Comparison of ENCODE assay signal across 1 cellular context in genomic region chr1:21935393-21935804, GRCh38.
TF ChIP-seq lines count a peak whose summit lies in the region.

No MANE protein-coding gene starts in this region.

TF ChIP-seq in HepG2, 621 proteins besides CTCF, POLR2A, EP300 and RAD21 (continues in another document):
- TF ChIP-seq ZFP82 (CRISPR knock-in tag; IDR thresholded peaks at IDR 0.05; ENCODE audit: borderline replicate concordance): no peak
- TF ChIP-seq, protein P1, sequence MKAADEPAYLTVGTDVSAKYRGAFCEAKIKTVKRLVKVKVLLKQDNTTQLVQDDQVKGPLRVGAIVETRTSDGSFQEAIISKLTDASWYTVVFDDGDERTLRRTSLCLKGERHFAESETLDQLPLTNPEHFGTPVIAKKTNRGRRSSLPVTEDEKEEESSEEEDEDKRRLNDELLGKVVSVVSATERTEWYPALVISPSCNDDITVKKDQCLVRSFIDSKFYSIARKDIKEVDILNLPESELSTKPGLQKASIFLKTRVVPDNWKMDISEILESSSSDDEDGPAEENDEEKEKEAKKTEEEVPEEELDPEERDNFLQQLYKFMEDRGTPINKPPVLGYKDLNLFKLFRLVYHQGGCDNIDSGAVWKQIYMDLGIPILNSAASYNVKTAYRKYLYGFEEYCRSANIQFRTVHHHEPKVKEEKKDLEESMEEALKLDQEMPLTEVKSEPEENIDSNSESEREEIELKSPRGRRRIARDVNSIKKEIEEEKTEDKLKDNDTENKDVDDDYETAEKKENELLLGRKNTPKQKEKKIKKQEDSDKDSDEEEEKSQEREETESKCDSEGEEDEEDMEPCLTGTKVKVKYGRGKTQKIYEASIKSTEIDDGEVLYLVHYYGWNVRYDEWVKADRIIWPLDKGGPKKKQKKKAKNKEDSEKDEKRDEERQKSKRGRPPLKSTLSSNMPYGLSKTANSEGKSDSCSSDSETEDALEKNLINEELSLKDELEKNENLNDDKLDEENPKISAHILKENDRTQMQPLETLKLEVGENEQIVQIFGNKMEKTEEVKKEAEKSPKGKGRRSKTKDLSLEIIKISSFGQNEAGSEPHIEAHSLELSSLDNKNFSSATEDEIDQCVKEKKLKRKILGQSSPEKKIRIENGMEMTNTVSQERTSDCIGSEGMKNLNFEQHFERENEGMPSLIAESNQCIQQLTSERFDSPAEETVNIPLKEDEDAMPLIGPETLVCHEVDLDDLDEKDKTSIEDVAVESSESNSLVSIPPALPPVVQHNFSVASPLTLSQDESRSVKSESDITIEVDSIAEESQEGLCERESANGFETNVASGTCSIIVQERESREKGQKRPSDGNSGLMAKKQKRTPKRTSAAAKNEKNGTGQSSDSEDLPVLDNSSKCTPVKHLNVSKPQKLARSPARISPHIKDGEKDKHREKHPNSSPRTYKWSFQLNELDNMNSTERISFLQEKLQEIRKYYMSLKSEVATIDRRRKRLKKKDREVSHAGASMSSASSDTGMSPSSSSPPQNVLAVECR (CRISPR knock-in tag; IDR thresholded peaks at IDR 0.05; ENCODE audit: borderline replicate concordance): no peak
- no peak for TF ChIP-seq ARNT2 (CRISPR knock-in tag; IDR thresholded peaks at IDR 0.05; ENCODE audit: low read depth)
- TF ChIP-seq ZNF275 (CRISPR knock-in tag; IDR thresholded peaks at IDR 0.05; ENCODE audit: borderline replicate concordance): no peak
- TF ChIP-seq, protein P2, sequence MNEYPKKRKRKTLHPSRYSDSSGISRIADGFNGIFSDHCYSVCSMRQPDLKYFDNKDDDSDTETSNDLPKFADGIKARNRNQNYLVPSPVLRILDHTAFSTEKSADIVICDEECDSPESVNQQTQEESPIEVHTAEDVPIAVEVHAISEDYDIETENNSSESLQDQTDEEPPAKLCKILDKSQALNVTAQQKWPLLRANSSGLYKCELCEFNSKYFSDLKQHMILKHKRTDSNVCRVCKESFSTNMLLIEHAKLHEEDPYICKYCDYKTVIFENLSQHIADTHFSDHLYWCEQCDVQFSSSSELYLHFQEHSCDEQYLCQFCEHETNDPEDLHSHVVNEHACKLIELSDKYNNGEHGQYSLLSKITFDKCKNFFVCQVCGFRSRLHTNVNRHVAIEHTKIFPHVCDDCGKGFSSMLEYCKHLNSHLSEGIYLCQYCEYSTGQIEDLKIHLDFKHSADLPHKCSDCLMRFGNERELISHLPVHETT (CRISPR knock-in tag; conservative IDR thresholded peaks at IDR 0.05): no peak
- peak; percentile 88 for TF ChIP-seq TEAD3 (CRISPR knock-in tag; optimal IDR thresholded peaks at IDR 0.05; ENCODE audit: borderline replicate concordance)
- no peak for TF ChIP-seq FIP1L1 (IDR thresholded peaks at IDR 0.05; ENCODE audit: borderline replicate concordance, insufficient read depth, low read depth, low read length)
- peak; percentile 65; the same call in 1 of the 2 replicates for TF ChIP-seq RARA (CRISPR knock-in tag; IDR thresholded peaks at IDR 0.05)
- no peak for TF ChIP-seq BRCA1 (CRISPR knock-in tag; IDR thresholded peaks at IDR 0.05)
- peak; percentile 99 for TF ChIP-seq ZKSCAN1 (IDR thresholded peaks at IDR 0.05; ENCODE audit: low read length)
- 0 out of 2 replicates have a peak, but pooled peaks have one; percentile 7 for TF ChIP-seq FOSL2 (CRISPR knock-in tag; IDR thresholded peaks at IDR 0.05)
- TF ChIP-seq ZNF274 (CRISPR knock-in tag; IDR thresholded peaks at IDR 0.05): no peak
- no peak for TF ChIP-seq ZNF777 (CRISPR knock-in tag; IDR thresholded peaks at IDR 0.05)
- TF ChIP-seq NFKB2 (CRISPR knock-in tag; IDR thresholded peaks at IDR 0.05; ENCODE audit: borderline replicate concordance): 0 out of 2 replicates have a peak, but pooled peaks have one; percentile 36
- TF ChIP-seq MTF2 (CRISPR knock-in tag; IDR thresholded peaks at IDR 0.05; ENCODE audit: borderline replicate concordance): no peak
- no peak for TF ChIP-seq SNAI1 (CRISPR knock-in tag; IDR thresholded peaks at IDR 0.05; ENCODE audit: borderline replicate concordance)
- TF ChIP-seq YEATS2 (CRISPR knock-in tag; IDR thresholded peaks at IDR 0.05; ENCODE audit: borderline replicate concordance): no peak
- no peak for TF ChIP-seq ELF3 (CRISPR knock-in tag; IDR thresholded peaks at IDR 0.05)
- peak; percentile 32; the same call in 1 of the 2 replicates for TF ChIP-seq PITX1 (CRISPR knock-in tag; IDR thresholded peaks at IDR 0.05)
- TF ChIP-seq, protein P3, sequence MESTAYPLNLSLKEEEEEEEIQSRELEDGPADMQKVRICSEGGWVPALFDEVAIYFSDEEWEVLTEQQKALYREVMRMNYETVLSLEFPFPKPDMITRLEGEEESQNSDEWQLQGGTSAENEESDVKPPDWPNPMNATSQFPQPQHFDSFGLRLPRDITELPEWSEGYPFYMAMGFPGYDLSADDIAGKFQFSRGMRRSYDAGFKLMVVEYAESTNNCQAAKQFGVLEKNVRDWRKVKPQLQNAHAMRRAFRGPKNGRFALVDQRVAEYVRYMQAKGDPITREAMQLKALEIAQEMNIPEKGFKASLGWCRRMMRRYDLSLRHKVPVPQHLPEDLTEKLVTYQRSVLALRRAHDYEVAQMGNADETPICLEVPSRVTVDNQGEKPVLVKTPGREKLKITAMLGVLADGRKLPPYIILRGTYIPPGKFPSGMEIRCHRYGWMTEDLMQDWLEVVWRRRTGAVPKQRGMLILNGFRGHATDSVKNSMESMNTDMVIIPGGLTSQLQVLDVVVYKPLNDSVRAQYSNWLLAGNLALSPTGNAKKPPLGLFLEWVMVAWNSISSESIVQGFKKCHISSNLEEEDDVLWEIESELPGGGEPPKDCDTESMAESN (CRISPR knock-in tag; conservative IDR thresholded peaks at IDR 0.05): 0 out of 2 replicates have a peak, but pooled peaks have one; percentile 26
- no peak for TF ChIP-seq PAF1 (CRISPR knock-in tag; IDR thresholded peaks at IDR 0.05)
- TF ChIP-seq, protein P4, sequence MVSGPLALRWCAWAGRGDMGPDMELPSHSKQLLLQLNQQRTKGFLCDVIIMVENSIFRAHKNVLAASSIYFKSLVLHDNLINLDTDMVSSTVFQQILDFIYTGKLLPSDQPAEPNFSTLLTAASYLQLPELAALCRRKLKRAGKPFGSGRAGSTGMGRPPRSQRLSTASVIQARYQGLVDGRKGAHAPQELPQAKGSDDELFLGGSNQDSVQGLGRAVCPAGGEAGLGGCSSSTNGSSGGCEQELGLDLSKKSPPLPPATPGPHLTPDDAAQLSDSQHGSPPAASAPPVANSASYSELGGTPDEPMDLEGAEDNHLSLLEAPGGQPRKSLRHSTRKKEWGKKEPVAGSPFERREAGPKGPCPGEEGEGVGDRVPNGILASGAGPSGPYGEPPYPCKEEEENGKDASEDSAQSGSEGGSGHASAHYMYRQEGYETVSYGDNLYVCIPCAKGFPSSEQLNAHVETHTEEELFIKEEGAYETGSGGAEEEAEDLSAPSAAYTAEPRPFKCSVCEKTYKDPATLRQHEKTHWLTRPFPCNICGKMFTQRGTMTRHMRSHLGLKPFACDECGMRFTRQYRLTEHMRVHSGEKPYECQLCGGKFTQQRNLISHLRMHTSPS (CRISPR knock-in tag; IDR thresholded peaks at IDR 0.05; ENCODE audit: low read depth): no peak
- TF ChIP-seq, protein P5, sequence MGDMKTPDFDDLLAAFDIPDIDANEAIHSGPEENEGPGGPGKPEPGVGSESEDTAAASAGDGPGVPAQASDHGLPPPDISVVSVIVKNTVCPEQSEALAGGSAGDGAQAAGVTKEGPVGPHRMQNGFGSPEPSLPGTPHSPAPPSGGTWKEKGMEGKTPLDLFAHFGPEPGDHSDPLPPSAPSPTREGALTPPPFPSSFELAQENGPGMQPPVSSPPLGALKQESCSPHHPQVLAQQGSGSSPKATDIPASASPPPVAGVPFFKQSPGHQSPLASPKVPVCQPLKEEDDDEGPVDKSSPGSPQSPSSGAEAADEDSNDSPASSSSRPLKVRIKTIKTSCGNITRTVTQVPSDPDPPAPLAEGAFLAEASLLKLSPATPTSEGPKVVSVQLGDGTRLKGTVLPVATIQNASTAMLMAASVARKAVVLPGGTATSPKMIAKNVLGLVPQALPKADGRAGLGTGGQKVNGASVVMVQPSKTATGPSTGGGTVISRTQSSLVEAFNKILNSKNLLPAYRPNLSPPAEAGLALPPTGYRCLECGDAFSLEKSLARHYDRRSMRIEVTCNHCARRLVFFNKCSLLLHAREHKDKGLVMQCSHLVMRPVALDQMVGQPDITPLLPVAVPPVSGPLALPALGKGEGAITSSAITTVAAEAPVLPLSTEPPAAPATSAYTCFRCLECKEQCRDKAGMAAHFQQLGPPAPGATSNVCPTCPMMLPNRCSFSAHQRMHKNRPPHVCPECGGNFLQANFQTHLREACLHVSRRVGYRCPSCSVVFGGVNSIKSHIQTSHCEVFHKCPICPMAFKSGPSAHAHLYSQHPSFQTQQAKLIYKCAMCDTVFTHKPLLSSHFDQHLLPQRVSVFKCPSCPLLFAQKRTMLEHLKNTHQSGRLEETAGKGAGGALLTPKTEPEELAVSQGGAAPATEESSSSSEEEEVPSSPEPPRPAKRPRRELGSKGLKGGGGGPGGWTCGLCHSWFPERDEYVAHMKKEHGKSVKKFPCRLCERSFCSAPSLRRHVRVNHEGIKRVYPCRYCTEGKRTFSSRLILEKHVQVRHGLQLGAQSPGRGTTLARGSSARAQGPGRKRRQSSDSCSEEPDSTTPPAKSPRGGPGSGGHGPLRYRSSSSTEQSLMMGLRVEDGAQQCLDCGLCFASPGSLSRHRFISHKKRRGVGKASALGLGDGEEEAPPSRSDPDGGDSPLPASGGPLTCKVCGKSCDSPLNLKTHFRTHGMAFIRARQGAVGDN (CRISPR knock-in tag; IDR thresholded peaks at IDR 0.05): peak; percentile 50
- TF ChIP-seq SKI (IDR thresholded peaks at IDR 0.05; ENCODE audit: partially characterized antibody): peak; percentile 74
- TF ChIP-seq ATF7-NPFF (CRISPR knock-in tag; IDR thresholded peaks at IDR 0.05; ENCODE audit: low read depth): 0 out of 2 replicates have a peak, but pooled peaks have one; percentile 36
- TF ChIP-seq SOX13 (IDR thresholded peaks at IDR 0.05): no peak
- TF ChIP-seq SOX13 (CRISPR knock-in tag; conservative IDR thresholded peaks at IDR 0.05 in 1 of 2, IDR thresholded peaks at IDR 0.05 in 1 of 2): no peak
- TF ChIP-seq, protein P6, sequence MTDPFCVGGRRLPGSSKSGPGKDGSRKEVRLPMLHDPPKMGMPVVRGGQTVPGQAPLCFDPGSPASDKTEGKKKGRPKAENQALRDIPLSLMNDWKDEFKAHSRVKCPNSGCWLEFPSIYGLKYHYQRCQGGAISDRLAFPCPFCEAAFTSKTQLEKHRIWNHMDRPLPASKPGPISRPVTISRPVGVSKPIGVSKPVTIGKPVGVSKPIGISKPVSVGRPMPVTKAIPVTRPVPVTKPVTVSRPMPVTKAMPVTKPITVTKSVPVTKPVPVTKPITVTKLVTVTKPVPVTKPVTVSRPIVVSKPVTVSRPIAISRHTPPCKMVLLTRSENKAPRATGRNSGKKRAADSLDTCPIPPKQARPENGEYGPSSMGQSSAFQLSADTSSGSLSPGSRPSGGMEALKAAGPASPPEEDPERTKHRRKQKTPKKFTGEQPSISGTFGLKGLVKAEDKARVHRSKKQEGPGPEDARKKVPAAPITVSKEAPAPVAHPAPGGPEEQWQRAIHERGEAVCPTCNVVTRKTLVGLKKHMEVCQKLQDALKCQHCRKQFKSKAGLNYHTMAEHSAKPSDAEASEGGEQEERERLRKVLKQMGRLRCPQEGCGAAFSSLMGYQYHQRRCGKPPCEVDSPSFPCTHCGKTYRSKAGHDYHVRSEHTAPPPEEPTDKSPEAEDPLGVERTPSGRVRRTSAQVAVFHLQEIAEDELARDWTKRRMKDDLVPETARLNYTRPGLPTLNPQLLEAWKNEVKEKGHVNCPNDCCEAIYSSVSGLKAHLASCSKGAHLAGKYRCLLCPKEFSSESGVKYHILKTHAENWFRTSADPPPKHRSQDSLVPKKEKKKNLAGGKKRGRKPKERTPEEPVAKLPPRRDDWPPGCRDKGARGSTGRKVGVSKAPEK (CRISPR knock-in tag; IDR thresholded peaks at IDR 0.05; ENCODE audit: borderline replicate concordance): 0 out of 2 replicates have a peak, but pooled peaks have one; percentile 51
- TF ChIP-seq NFIB (CRISPR knock-in tag; IDR thresholded peaks at IDR 0.05; ENCODE audit: borderline replicate concordance): no peak
- TF ChIP-seq ZNF24 (IDR thresholded peaks at IDR 0.05): peak; percentile 93
- peak; percentile 20; the same call in 1 of the 2 replicates for TF ChIP-seq BCL6 (CRISPR knock-in tag; IDR thresholded peaks at IDR 0.05)
- TF ChIP-seq SSRP1 (CRISPR knock-in tag; IDR thresholded peaks at IDR 0.05): 0 out of 2 replicates have a peak, but pooled peaks have one; percentile 38
- 0 out of 2 replicates have a peak, but pooled peaks have one; percentile 11 for TF ChIP-seq HNF4A (CRISPR knock-in tag; IDR thresholded peaks at IDR 0.05)
- no peak for TF ChIP-seq KLF12 (CRISPR knock-in tag; IDR thresholded peaks at IDR 0.05; ENCODE audit: borderline replicate concordance)
- no peak for TF ChIP-seq ZNF501 (CRISPR knock-in tag; IDR thresholded peaks at IDR 0.05)
- no peak for TF ChIP-seq ZFP36 (IDR thresholded peaks at IDR 0.05; ENCODE audit: borderline replicate concordance, low read depth, low read length, partially characterized antibody)
- TF ChIP-seq MEIS1 (CRISPR knock-in tag; IDR thresholded peaks at IDR 0.05; ENCODE audit: borderline replicate concordance): no peak
- TF ChIP-seq ERF (CRISPR knock-in tag; IDR thresholded peaks at IDR 0.05): no peak
- no peak for TF ChIP-seq ZNF564 (CRISPR knock-in tag; IDR thresholded peaks at IDR 0.05)
- peak; percentile 37; the same call in 1 of the 2 replicates for TF ChIP-seq SAP130 (CRISPR knock-in tag; IDR thresholded peaks at IDR 0.05; ENCODE audit: low read depth)
- no peak for TF ChIP-seq ZNF446 (CRISPR knock-in tag; IDR thresholded peaks at IDR 0.05)
- no peak for TF ChIP-seq ZNF101 (CRISPR knock-in tag; IDR thresholded peaks at IDR 0.05; ENCODE audit: borderline replicate concordance, low read depth)
- TF ChIP-seq ZBTB8A (CRISPR knock-in tag; IDR thresholded peaks at IDR 0.05; ENCODE audit: borderline replicate concordance, low read depth): no peak
- TF ChIP-seq, protein P7, sequence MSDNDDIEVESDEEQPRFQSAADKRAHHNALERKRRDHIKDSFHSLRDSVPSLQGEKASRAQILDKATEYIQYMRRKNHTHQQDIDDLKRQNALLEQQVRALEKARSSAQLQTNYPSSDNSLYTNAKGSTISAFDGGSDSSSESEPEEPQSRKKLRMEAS (IDR thresholded peaks at IDR 0.05): peak; percentile 43; the same call in 1 of the 2 replicates
- TF ChIP-seq, protein P8, sequence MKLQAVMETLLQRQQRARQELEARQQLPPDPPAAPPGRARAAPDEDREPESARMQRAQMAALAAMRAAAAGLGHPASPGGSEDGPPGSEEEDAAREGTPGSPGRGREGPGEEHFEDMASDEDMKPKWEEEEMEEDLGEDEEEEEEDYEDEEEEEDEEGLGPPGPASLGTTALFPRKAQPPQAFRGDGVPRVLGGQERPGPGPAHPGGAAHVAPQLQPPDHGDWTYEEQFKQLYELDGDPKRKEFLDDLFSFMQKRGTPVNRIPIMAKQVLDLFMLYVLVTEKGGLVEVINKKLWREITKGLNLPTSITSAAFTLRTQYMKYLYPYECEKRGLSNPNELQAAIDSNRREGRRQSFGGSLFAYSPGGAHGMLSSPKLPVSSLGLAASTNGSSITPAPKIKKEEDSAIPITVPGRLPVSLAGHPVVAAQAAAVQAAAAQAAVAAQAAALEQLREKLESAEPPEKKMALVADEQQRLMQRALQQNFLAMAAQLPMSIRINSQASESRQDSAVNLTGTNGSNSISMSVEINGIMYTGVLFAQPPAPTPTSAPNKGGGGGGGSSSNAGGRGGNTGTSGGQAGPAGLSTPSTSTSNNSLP (IDR thresholded peaks at IDR 0.05; ENCODE audit: low read depth, low read length): peak; percentile 24; the same call in 1 of the 2 replicates
